Comparison of ENCODE assay signal across 27 cellular contexts in genomic region chr4:181949704-181950312, GRCh38.
"Had no signal": no experiment of that assay in that cellular context is flagged by ENCODE, and none has a peak within 500 bp of the region (broad histone marks: within the 10 kb centered on the region; RNA-seq: fewer than 3 reads in every experiment).

No MANE protein-coding gene starts in this region.

- H2AFZ ChIP-seq: parathyroid adenoma had no signal

- H3K4me1 Mint-ChIP-seq: naive thymus-derived CD4-positive, alpha-beta T cell had no signal

- H3K4me3 ChIP-seq: ascending aorta, cardiac muscle cell, colonic mucosa, gastrocnemius medialis, right atrium auricular region, suprapubic skin, tibial artery had no signal

- H3K4me1 ChIP-seq: ascending aorta, colonic mucosa, gastrocnemius medialis, parathyroid adenoma, right atrium auricular region, suprapubic skin, tibial artery had no signal

- H3K27me3 Mint-ChIP-seq: activated naive CD8-positive, alpha-beta T cell; brain; naive thymus-derived CD4-positive, alpha-beta T cell had no signal

- H3K9ac ChIP-seq: parathyroid adenoma had no signal

- DNase-seq: activated CD4-positive, alpha-beta T cell treated with anti-CD3 and anti-CD28 coated beads for 4 hours; activated CD4-positive, alpha-beta T cell treated with anti-CD3 and anti-CD28 coated beads, Interleukin-2, amount 50 U/mL, for 4 hours; activated CD8-positive, alpha-beta memory T cell treated with anti-CD3 and anti-CD28 coated beads for 24 hours; activated effector memory CD4-positive, alpha-beta T cell treated with Interleukin-2 at 50 U/mL for 16 hours; activated naive CD4-positive, alpha-beta T cell treated with Interleukin-2 at 50 U/mL for 16 hours; cerebellar nuclear complex; colonic mucosa; effector memory CD4-positive, alpha-beta T cell; erythroblast; gastrocnemius medialis; glutamatergic neuron; left cardiac atrium; mammary epithelial cell; midbrain; naive thymus-derived CD4-positive, alpha-beta T cell; stimulated activated naive CD4-positive, alpha-beta T cell; T-helper 1 cell; tibial artery had no signal

- H3K9me3 Mint-ChIP-seq: brain; T-helper 2 cell treated with Interferon-gamma antibody and Interleukin-4, amounts not matched to agents 5 μg/mL and 100 μg/mL, for 36 hours had no signal

- H3K36me3 Mint-ChIP-seq: activated naive CD8-positive, alpha-beta T cell; brain; naive thymus-derived CD4-positive, alpha-beta T cell had no signal

- ATAC-seq: gastrocnemius medialis; left cardiac atrium; naive thymus-derived CD4-positive, alpha-beta T cell had no signal

- H3K27me3 ChIP-seq: ascending aorta, colonic mucosa, gastrocnemius medialis, right atrium auricular region, suprapubic skin, tibial artery had no signal

- H3K27ac ChIP-seq: ascending aorta, cardiac muscle cell, colonic mucosa, gastrocnemius medialis, parathyroid adenoma, right atrium auricular region, suprapubic skin, tibial artery had no signal

- FAIRE-seq: keratinocyte had no signal

- H3K79me2 ChIP-seq: parathyroid adenoma had no signal

- H3K4me3 Mint-ChIP-seq: activated naive CD8-positive, alpha-beta T cell; brain; naive thymus-derived CD4-positive, alpha-beta T cell; T-helper 2 cell treated with Interferon-gamma antibody and Interleukin-4, amounts not matched to agents 5 μg/mL and 100 μg/mL, for 36 hours had no signal

- H3K36me3 ChIP-seq: ascending aorta, cardiac muscle cell, colonic mucosa, gastrocnemius medialis, right atrium auricular region, suprapubic skin, tibial artery had no signal

- H3K9me3 ChIP-seq: ascending aorta, colonic mucosa, gastrocnemius medialis, right atrium auricular region, suprapubic skin, tibial artery had no signal

- H3K27ac Mint-ChIP-seq: activated naive CD8-positive, alpha-beta T cell; naive thymus-derived CD4-positive, alpha-beta T cell; T-helper 2 cell treated with Interferon-gamma antibody and Interleukin-4, amounts not matched to agents 5 μg/mL and 100 μg/mL, for 36 hours had no signal
